8 cellular contexts compared by ENCODE assay signal in genomic region chrY:14755571-14755970, GRCh38.
"Had no signal": no experiment of that assay in that cellular context is flagged by ENCODE, and none has a peak within 500 bp of the region (broad histone marks: within the 10 kb centered on the region; RNA-seq: fewer than 3 reads in every experiment).

No MANE protein-coding gene starts in this region.

- H3K4me3 Mint-ChIP-seq: GM23338, H9, HFFc6 had no signal

- DNase-seq: GM23248, GOT3, H9, HCEC 1CT, HFFc6 had no signal

- H3K36me3 ChIP-seq: HAP-1 had no signal

- H3K4me3 ChIP-seq: GM23248, GM23338, HAP-1 had no signal

- H3K9me3 ChIP-seq: HAP-1 had no signal

- H3K4me1 Mint-ChIP-seq: GM23338, H9 had no signal

- ATAC-seq: GM23338, HCT116 had no signal

- H3K27ac Mint-ChIP-seq: GM23338, H9, HFFc6 had no signal
